10 cellular contexts compared by ENCODE assay signal in the genomic region with DNA sequence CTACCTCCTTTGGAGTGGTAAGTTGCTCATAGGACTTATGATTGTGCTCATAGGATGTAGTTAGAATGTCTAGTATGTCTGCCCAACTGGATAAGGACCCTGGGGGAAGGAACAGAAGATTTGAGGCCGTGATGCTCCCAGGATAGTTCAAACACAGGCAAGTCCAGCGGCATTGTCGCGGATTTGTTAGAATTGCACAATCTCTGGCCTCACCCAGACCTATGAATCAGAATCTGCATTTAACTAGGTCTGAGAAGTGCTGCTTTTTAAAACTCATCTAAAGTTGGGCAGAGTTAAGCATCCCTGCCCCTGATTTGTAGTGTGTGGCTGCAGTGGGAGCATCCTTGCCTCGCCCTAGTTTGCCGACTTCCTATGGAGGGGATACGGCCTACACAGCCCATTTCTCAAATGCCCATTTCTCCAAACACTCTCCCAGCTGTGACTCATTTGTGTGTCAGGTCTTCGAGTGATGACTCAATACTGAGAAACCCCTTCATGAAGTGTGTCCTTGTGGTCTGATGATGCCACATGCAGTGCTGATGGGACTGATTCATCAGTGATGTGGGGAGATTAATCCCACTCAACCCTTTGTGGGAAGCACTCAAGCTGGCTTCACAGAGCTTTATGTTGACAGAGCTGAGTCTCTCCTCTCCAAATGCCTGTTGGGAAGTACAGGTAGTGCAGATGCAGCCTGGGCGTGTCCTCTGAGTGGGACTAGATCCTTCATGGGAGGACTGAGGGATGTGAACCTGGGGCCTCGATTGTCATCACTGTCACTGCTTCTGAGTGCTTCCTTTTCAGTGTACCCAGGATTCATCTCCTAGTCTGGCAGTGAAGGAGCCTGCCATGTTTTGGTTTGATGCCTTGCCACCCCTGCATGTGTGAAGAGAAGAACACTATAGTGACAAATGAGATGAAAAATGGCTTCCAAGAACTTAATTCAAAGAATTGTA. TPM values are rescaled to one million over a fixed set of nuclear protein-coding genes. Genes with fewer than 3 reads are reported as not detected.
DNase-seq lines count a peak whose midpoint lies in the region; ATAC-seq and TF ChIP-seq lines count a peak whose summit lies in the region.
"Had no signal": no experiment of that assay in that cellular context is flagged by ENCODE, and none has a peak within 500 bp of the region (broad histone marks: within the 10 kb centered on the region; RNA-seq: fewer than 3 reads in every experiment).

No MANE protein-coding gene starts in this region.

- H3K36me3 Mint-ChIP-seq in glutamatergic neuron (ENCODE audit: unreplicated experiment): no peaks in the 10 kb centered on the region
- H3K36me3 Mint-ChIP-seq in CD4-positive, alpha-beta T cell (ENCODE audit: low read depth): no peaks in the 10 kb centered on the region
- H3K36me3 Mint-ChIP-seq: brain had no signal

- H3K4me1 Mint-ChIP-seq in glutamatergic neuron (ENCODE audit: low read depth, unreplicated experiment): peaks cover 1% of the 10 kb centered on the region
- peaks cover 12% of the 10 kb centered on the region for H3K4me1 Mint-ChIP-seq in CD4-positive, alpha-beta T cell (ENCODE audit: low read depth)

- H3K27me3 ChIP-seq in CD4-positive, alpha-beta T cell (ENCODE audit: control insufficient read depth, insufficient read depth, low read length): no peaks in the 10 kb centered on the region

- H3K4me3 Mint-ChIP-seq in glutamatergic neuron (ENCODE audit: unreplicated experiment): no peak overlapping the region
- H3K4me3 Mint-ChIP-seq in CD4-positive, alpha-beta T cell: no peak overlapping the region

- H3K4me3 ChIP-seq in fibroblast of villous mesenchyme (ENCODE audit: low read depth, low read length): no peak overlapping the region

- no peak overlapping the region for H3K27ac ChIP-seq in CD4-positive, alpha-beta T cell (ENCODE audit: low read depth, low read length)

- intact Hi-C loops in CD4-positive, alpha-beta T cell (cut with DNase I, micrococcal nuclease): no loop called here

- H3K9me3 Mint-ChIP-seq in glutamatergic neuron (ENCODE audit: unreplicated experiment): peaks cover 4% of the 10 kb centered on the region
- H3K9me3 Mint-ChIP-seq in CD4-positive, alpha-beta T cell: no peaks in the 10 kb centered on the region
- H3K9me3 Mint-ChIP-seq: brain had no signal

- no peaks in the 10 kb centered on the region for H3K9me3 ChIP-seq in CD4-positive, alpha-beta T cell (ENCODE audit: control insufficient read depth, low read length)

- no peak overlapping the region for H3K27ac Mint-ChIP-seq in glutamatergic neuron (ENCODE audit: unreplicated experiment)
- H3K27ac Mint-ChIP-seq in CD4-positive, alpha-beta T cell: no peak overlapping the region
- H3K27ac Mint-ChIP-seq: progenitor cell of endocrine pancreas had no signal

- DNase-seq in activated naive CD4-positive, alpha-beta T cell treated with Interleukin-2 at 50 U/mL for 16 hours: peak; percentile 28
- DNase-seq in activated naive CD4-positive, alpha-beta T cell (lab: John Stamatoyannopoulos, UW): no peak
- peak; percentile 66 to 69 for DNase-seq in SW 1271 (lab: John Stamatoyannopoulos, UW)
- peak; percentile 89 for DNase-seq in fibroblast of villous mesenchyme (ENCODE audit: low read depth)
- peak; percentile 99 for DNase-seq in stromal cell of bone marrow (ENCODE audit: low read depth)
- DNase-seq in glutamatergic neuron: no peak
- DNase-seq in CD4-positive, alpha-beta T cell: no peak
- DNase-seq in HUDEP-2 (lab: John Stamatoyannopoulos, UW; ENCODE audit: unreplicated experiment in 76 of 76): no peak

- TF ChIP-seq CTCF in fibroblast of villous mesenchyme (IDR thresholded peaks at IDR 0.05; ENCODE audit: insufficient read depth, low read depth, low read length): no peak
- no peak for TF ChIP-seq CTCF in glutamatergic neuron (IDR thresholded peaks at IDR 0.05; ENCODE audit: partially characterized antibody, unreplicated experiment)
- no peak for TF ChIP-seq CTCF in CD4-positive, alpha-beta T cell (IDR thresholded peaks at IDR 0.05)

- no peak for ATAC-seq in CD4-positive, alpha-beta T cell (ENCODE audit: poor library complexity)

- POLR2A ChIA-PET in CD4-positive, alpha-beta T cell (lab: Charles Lee): no interaction called here

- H3K27me3 Mint-ChIP-seq in glutamatergic neuron (ENCODE audit: unreplicated experiment): no peaks in the 10 kb centered on the region
- peaks cover 6% of the 10 kb centered on the region for H3K27me3 Mint-ChIP-seq in CD4-positive, alpha-beta T cell

- CTCF ChIA-PET in CD4-positive, alpha-beta T cell (lab: Charles Lee): no interaction called here

RNA-seq across cellular contexts. Expression of a gene that starts 18.7 kb away (rescaled TPM):
- total RNA-seq in fibroblast of villous mesenchyme (not detected in 2 replicates), glutamatergic neuron (ENCODE audit: unreplicated experiment) (not detected)
- not detected for total RNA-seq in CD4-positive, alpha-beta T cell
- total RNA-seq: progenitor cell of endocrine pancreas had no signal

Comparison
In these comparisons a context has a peak if more than half of its experiments do, and no peak if none do; other contexts are left out.
1. DNase-seq: peak in activated naive CD4-positive, alpha-beta T cell treated with Interleukin-2 at 50 U/mL for 16 hours (single experiment), SW 1271 (2 of 2), fibroblast of villous mesenchyme (single experiment) and stromal cell of bone marrow (single experiment); none in activated naive CD4-positive, alpha-beta T cell (0 of 4), glutamatergic neuron (single experiment), CD4-positive, alpha-beta T cell (0 of 10) and HUDEP-2 (0 of 76).